In genomic region chr2:10535703-10536102, GRCh38 we compare ENCODE assay signal across 26 cellular contexts.
"Had no signal": no experiment of that assay in that cellular context is flagged by ENCODE, and none has a peak within 500 bp of the region (broad histone marks: within the 10 kb centered on the region; RNA-seq: fewer than 3 reads in every experiment).

No MANE protein-coding gene starts in this region.

- H3K4me3 ChIP-seq: smooth muscle cell, testis, vagina had no signal

- H3K4me1 ChIP-seq: testis, vagina had no signal

- H3K27me3 ChIP-seq: testis, vagina had no signal

- ATAC-seq: activated CD4-positive, CD25-positive, alpha-beta regulatory T cell treated with anti-CD3 and anti-CD28 coated beads, Interleukin-2, amount 50 U/mL, for 24 hours; activated T-cell treated with anti-CD3 and anti-CD28 coated beads, Interleukin-2, amount 50 U/mL, for 72 hours; esophagus mucosa; left cardiac atrium; sciatic nerve; stimulated activated naive B cell treated with anti-CD40 and anti-IgM and Interleukin-4, amounts not matched to agents 10 μg/mL and 1 μg/mL and 100 μg/mL, for 72 hours had no signal

- H3K27ac Mint-ChIP-seq: activated CD4-positive, alpha-beta memory T cell treated with anti-CD3 and anti-CD28 coated beads, Interleukin-2, amount 10 ng/mL, durations not matched to agents 7 days and 5 days; activated CD4-positive, alpha-beta T cell treated with anti-CD3 and anti-CD28 coated beads, Interleukin-2, amount 10 ng/mL, durations not matched to agents 24 days and 14 days; activated naive CD4-positive, alpha-beta T cell treated with anti-CD3 and anti-CD28 coated beads, Interleukin-2, amount 10 ng/mL, durations not matched to agents 7 days and 5 days; activated T-cell treated with anti-CD3 and anti-CD28 coated beads, Interleukin-2, amount 50 U/mL, for 72 hours; naive B cell; stimulated activated naive B cell treated with anti-CD40 and anti-IgM and Interleukin-4, amounts not matched to agents 10 μg/mL and 1 μg/mL and 100 μg/mL, for 72 hours; T-helper 2 cell treated with Interferon-gamma antibody and Interleukin-4, amounts not matched to agents 5 μg/mL and 100 μg/mL, for 36 hours; type B pancreatic cell had no signal

- H3K4me3 Mint-ChIP-seq: activated CD4-positive, alpha-beta memory T cell treated with anti-CD3 and anti-CD28 coated beads, Interleukin-2, amount 10 ng/mL, durations not matched to agents 7 days and 5 days; activated CD4-positive, alpha-beta T cell treated with anti-CD3 and anti-CD28 coated beads, Interleukin-2, amount 10 ng/mL, durations not matched to agents 24 days and 14 days; activated naive CD4-positive, alpha-beta T cell treated with anti-CD3 and anti-CD28 coated beads, Interleukin-2, amount 10 ng/mL, durations not matched to agents 7 days and 5 days; activated T-cell treated with anti-CD3 and anti-CD28 coated beads, Interleukin-2, amount 50 U/mL, for 72 hours; naive B cell; stimulated activated naive B cell treated with anti-CD40 and anti-IgM and Interleukin-4, amounts not matched to agents 10 μg/mL and 1 μg/mL and 100 μg/mL, for 72 hours; T-helper 2 cell treated with Interferon-gamma antibody and Interleukin-4, amounts not matched to agents 5 μg/mL and 100 μg/mL, for 36 hours; type B pancreatic cell had no signal

- H3K27ac ChIP-seq: testis, vagina, VCaP had no signal

- H3K4me2 ChIP-seq: smooth muscle cell had no signal

- H3K9me3 ChIP-seq: testis, vagina had no signal

- DNase-seq: activated CD4-positive, alpha-beta memory T cell treated with anti-CD3 and anti-CD28 coated beads, Interleukin-2, amount 10 ng/mL, durations not matched to agents 7 days and 5 days; activated CD4-positive, alpha-beta T cell treated with anti-CD3 and anti-CD28 coated beads, Interleukin-2, amount 10 ng/mL, durations not matched to agents 24 days and 14 days; activated effector memory CD4-positive, alpha-beta T cell treated with Interleukin-2 at 50 U/mL for 16 hours; activated naive CD4-positive, alpha-beta T cell treated with anti-CD3 and anti-CD28 coated beads, Interleukin-2, amount 10 ng/mL, durations not matched to agents 7 days and 5 days; activated T-cell treated with anti-CD3 and anti-CD28 coated beads, Interleukin-2, amount 50 U/mL, for 72 hours; amygdala; dermis blood vessel endothelial cell; effector CD8-positive, alpha-beta T cell; foreskin melanocyte; hippocampal formation; left cardiac atrium; mesenchymal stem cell; naive B cell; nucleus accumbens; stimulated activated CD4-positive, alpha-beta T cell treated with anti-CD3 and anti-CD28 coated beads, Interleukin-2, amount 100 ng/mL, for 48 hours; stimulated activated CD8-positive, alpha-beta memory T cell treated with anti-CD3 and anti-CD28 coated beads, Interleukin-4, amount 100 ng/mL, for 48 hours; stimulated activated naive B cell treated with anti-CD40 and anti-IgM and Interleukin-4, amounts not matched to agents 10 μg/mL and 1 μg/mL and 100 μg/mL, for 72 hours; testis had no signal

- H3K9me3 Mint-ChIP-seq: T-helper 2 cell treated with Interferon-gamma antibody and Interleukin-4, amounts not matched to agents 5 μg/mL and 100 μg/mL, for 36 hours had no signal

- H3K36me3 ChIP-seq: vagina had no signal

- H3K36me3 Mint-ChIP-seq: activated naive CD4-positive, alpha-beta T cell treated with anti-CD3 and anti-CD28 coated beads, Interleukin-2, amount 10 ng/mL, durations not matched to agents 7 days and 5 days; naive B cell; stimulated activated naive B cell treated with anti-CD40 and anti-IgM and Interleukin-4, amounts not matched to agents 10 μg/mL and 1 μg/mL and 100 μg/mL, for 72 hours; type B pancreatic cell had no signal
